29 cellular contexts compared by ENCODE assay signal in the genomic region with DNA sequence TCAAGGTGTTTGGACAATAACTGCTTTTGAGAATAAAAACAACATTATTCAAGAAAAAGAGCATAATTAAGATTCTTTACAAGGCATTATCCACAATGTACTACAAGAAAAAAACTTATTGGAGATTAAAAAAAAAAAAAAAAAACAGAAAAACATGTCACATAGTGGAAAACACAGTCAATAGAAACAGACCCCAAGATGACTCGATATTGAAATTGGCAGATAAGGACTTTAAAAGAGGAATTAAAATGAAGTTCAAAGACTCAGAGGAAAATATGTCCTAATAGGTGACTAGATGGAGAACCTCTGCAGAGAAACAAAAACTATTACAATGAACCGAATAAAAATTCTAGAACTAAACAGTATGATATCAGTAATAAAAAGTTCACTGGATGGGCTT.
"Had no signal": no experiment of that assay in that cellular context is flagged by ENCODE, and none has a peak within 500 bp of the region (broad histone marks: within the 10 kb centered on the region; RNA-seq: fewer than 3 reads in every experiment).

No MANE protein-coding gene starts in this region.

- DNase-seq: activated effector memory CD4-positive, alpha-beta T cell treated with anti-CD3 and anti-CD28 coated beads, Interleukin-2, amount 50 U/mL, for 16 hours; activated effector memory CD4-positive, alpha-beta T cell treated with Interleukin-2 at 50 U/mL for 16 hours; activated gamma-delta T cell; activated gamma-delta T cell treated with Interleukin-2 at 50 U/mL for 16 hours; activated naive CD4-positive, alpha-beta T cell; activated naive CD4-positive, alpha-beta T cell treated with anti-CD3 and anti-CD28 coated beads for 36 hours; activated naive CD4-positive, alpha-beta T cell treated with anti-CD3 and anti-CD28 coated beads, Interleukin-2, amount 10 ng/mL, durations not matched to agents 7 days and 5 days; activated naive CD4-positive, alpha-beta T cell treated with anti-CD3 and anti-CD28 coated beads, Interleukin-2, amount 50 U/mL, for 16 hours; activated naive CD4-positive, alpha-beta T cell treated with Interleukin-2 at 50 U/mL for 16 hours; activated naive CD8-positive, alpha-beta T cell treated with anti-CD3 and anti-CD28 coated beads for 36 hours; activated naive CD8-positive, alpha-beta T cell treated with anti-CD3 and anti-CD28 coated beads, Interleukin-2, amount 10 ng/mL, durations not matched to agents 7 days and 5 days; activated naive CD8-positive, alpha-beta T cell treated with anti-CD3 and anti-CD28 coated beads, Interleukin-2, amount 50 U/mL, for 24 hours; activated T-cell treated with anti-CD3 and anti-CD28 coated beads, Interleukin-2, amount 50 U/mL, for 24 hours; activated T-cell treated with anti-CD3 and anti-CD28 coated beads, Interleukin-2, amount 50 U/mL, for 4 hours; activated T-cell treated with anti-CD3 and anti-CD28 coated beads, Interleukin-2, amount 50 U/mL, for 48 hours; activated T-cell treated with anti-CD3 and anti-CD28 coated beads, Interleukin-2, amount 50 U/mL, for 72 hours; adrenal gland; amniotic stem cell; amygdala; anterior cingulate cortex; aorta; body of pancreas; brain microvascular endothelial cell; caudate nucleus; central memory CD4-positive, alpha-beta T cell; cerebellar nuclear complex had no signal

- H3K36me3 ChIP-seq: adrenal gland, ascending aorta, brain microvascular endothelial cell, breast epithelium, cardiac muscle cell had no signal

- H3K9me3 ChIP-seq: body of pancreas had no signal

- H3K4me1 ChIP-seq: adrenal gland, ascending aorta, body of pancreas, breast epithelium had no signal

- H3K4me3 ChIP-seq: adrenal gland, ascending aorta, body of pancreas, breast epithelium, cardiac muscle cell had no signal

- H3K27ac ChIP-seq: adrenal gland, ascending aorta, body of pancreas, brain microvascular endothelial cell, breast epithelium, cardiac muscle cell had no signal
